ENCODE assay signal across 1 cellular context in the genomic region with DNA sequence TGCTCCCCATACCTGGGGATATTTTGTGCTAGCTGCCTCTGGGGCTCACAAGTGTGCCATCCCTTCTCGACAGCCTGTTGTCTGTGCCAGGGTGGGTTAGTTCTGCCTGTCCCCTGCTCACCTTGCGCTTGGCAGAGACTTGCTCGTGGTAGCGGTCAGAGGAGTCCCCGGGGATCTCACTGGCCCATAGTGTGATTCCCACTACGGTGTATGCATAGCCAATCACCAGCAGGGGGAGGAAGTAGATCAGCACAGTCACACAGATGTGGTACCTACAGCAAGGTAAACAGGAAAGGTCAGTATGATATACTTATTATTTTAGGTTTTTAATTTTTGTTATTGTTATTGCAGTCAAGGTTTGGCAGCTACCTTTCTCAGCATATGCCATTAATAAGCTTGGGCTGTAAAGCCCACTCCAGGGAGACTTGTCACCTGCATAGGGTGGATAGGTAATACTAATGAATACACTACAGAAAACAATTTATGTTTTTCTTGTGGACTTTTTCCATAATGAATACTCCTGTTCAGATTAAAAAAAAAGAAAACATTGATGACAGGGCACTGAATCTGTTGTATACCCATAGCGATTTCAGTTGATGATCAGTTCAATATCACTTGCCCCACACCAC.
TF ChIP-seq lines count a peak whose summit lies in the region.

No MANE protein-coding gene starts in this region.

TF ChIP-seq in HCT116, 20 proteins besides CTCF, POLR2A, EP300 and RAD21 (continued from another document):
- TF ChIP-seq, protein P1, sequence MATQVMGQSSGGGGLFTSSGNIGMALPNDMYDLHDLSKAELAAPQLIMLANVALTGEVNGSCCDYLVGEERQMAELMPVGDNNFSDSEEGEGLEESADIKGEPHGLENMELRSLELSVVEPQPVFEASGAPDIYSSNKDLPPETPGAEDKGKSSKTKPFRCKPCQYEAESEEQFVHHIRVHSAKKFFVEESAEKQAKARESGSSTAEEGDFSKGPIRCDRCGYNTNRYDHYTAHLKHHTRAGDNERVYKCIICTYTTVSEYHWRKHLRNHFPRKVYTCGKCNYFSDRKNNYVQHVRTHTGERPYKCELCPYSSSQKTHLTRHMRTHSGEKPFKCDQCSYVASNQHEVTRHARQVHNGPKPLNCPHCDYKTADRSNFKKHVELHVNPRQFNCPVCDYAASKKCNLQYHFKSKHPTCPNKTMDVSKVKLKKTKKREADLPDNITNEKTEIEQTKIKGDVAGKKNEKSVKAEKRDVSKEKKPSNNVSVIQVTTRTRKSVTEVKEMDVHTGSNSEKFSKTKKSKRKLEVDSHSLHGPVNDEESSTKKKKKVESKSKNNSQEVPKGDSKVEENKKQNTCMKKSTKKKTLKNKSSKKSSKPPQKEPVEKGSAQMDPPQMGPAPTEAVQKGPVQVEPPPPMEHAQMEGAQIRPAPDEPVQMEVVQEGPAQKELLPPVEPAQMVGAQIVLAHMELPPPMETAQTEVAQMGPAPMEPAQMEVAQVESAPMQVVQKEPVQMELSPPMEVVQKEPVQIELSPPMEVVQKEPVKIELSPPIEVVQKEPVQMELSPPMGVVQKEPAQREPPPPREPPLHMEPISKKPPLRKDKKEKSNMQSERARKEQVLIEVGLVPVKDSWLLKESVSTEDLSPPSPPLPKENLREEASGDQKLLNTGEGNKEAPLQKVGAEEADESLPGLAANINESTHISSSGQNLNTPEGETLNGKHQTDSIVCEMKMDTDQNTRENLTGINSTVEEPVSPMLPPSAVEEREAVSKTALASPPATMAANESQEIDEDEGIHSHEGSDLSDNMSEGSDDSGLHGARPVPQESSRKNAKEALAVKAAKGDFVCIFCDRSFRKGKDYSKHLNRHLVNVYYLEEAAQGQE (IDR thresholded peaks at IDR 0.05; ENCODE audit: low read depth) = no peak
- TF ChIP-seq EZH2 (IDR thresholded peaks at IDR 0.05) = no peak
